ENCODE assay signal across 13 cellular contexts in the genomic region with DNA sequence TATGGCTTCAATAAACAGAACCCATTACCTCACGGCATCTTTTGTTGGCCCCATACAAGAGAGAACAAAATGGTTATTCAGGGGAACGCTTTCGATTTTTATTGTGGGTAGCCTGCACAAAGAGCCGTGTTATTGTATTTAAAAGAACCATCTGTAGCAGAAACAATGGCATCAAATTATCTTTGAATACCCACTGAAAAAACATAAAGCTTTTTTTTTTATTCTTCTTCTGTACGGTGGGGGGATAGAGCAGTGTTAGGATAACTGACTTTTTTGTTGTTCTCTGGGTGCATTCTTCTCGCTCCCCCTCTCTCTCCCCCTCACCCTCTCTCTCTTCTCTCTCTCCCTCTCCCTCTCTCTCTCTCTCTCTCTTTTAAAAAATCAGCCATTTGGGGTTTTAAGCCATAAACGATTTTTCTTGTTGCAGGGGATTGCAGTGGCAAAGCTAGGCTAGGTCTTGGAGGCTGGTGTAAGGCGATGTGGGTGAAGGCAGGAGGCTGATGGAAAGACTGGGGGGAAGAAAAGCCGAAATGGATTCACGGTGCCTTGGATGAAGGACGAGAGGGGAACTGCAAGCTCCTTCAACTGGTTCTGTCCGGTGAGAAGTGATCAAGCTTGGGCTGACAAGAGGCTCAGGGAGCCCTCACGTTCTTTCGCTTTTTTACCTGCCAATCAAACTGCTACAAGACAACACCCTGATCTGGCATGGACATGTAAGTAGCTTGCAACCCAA. TPM values are rescaled to one million over a fixed set of nuclear protein-coding genes. Genes with fewer than 3 reads are reported as not detected.
DNase-seq lines count a peak whose midpoint lies in the region; ATAC-seq, FAIRE-seq and TF ChIP-seq lines count a peak whose summit lies in the region.
"Had no signal": no experiment of that assay in that cellular context is flagged by ENCODE, and none has a peak within 500 bp of the region (broad histone marks: within the 10 kb centered on the region; RNA-seq: fewer than 3 reads in every experiment).

No MANE protein-coding gene starts in this region.

- H3K4me3 ChIP-seq in HAP-1 (peak overlapping the region; percentile 31), H1 (ENCODE audit: extremely low read depth in 1 of 4, insufficient read depth in 2 of 4, low read depth in 3 of 4, low read length in 4 of 4) (peak overlapping the region in 3 of 4 experiments; percentile 11 to 51 (median 28); a peak in 4 of 8 replicates), neuronal stem cell (ENCODE audit: low read length in 2 of 2) (no peak overlapping the region), suprapubic skin (no peak overlapping the region)

- in situ Hi-C loops in HAP-1 (cut with MboI; ENCODE audit: low sequenced_read_pairs): loop anchor here (10.0 kb wide), 2 partner anchors 245 to 375 kb away; no protein-coding TSS in a partner anchor

- no peak overlapping the region for H2BK20ac ChIP-seq in H1 (ENCODE audit: low read length)

- H4K5ac ChIP-seq in H1 (ENCODE audit: insufficient read length, low read depth, low read length): peak overlapping the region; percentile 10

- TF ChIP-seq POLR2A in H1 (IDR thresholded peaks at IDR 0.05; ENCODE audit: control extremely low read depth in 1 of 2, low read depth in 2 of 2, low read length in 2 of 2): no peak
- no peak for TF ChIP-seq POLR2A in suprapubic skin (IDR thresholded peaks at IDR 0.05)

- H4K20me1 ChIP-seq in H1 (replicated peaks in 1 of 2; ENCODE audit: control insufficient read depth in 1 of 2, insufficient read depth in 2 of 2, low read length in 2 of 2): no peaks in the 10 kb centered on the region

- no peaks in the 10 kb centered on the region for H3K9me3 ChIP-seq in HAP-1
- H3K9me3 ChIP-seq in H1 (ENCODE audit: insufficient read depth in 2 of 2, low read depth in 1 of 2, low read length in 1 of 2): no peaks in the 10 kb centered on the region
- H3K9me3 ChIP-seq in neuronal stem cell (replicated peaks in 1 of 2; ENCODE audit: control insufficient read depth in 2 of 2, insufficient read depth in 1 of 2, low read depth in 1 of 2, low read length in 2 of 2): peaks cover 0 to 9% of the 10 kb centered on the region in 2 donors
- H3K9me3 ChIP-seq in suprapubic skin: no peaks in the 10 kb centered on the region

- TF ChIP-seq CTCF in H1 (IDR thresholded peaks at IDR 0.05; ENCODE audit: control extremely low read depth in 1 of 3, insufficient read depth in 1 of 3, low read depth in 1 of 3, low read length in 3 of 3) (no peak), suprapubic skin (IDR thresholded peaks at IDR 0.05) (no peak), GM20000 (IDR thresholded peaks at IDR 0.05; ENCODE audit: extremely low read depth, missing control alignments) (no peak)

- H3K9ac ChIP-seq in H1 (replicated peaks in 1 of 4; ENCODE audit: extremely low read depth in 1 of 4, low read depth in 3 of 4, low read length in 3 of 4): peak overlapping the region in 1 of 4 experiments; percentile 7; a peak in 1 of 7 replicates
- H3K9ac ChIP-seq in neuronal stem cell (ENCODE audit: low read depth, low read length, poor library complexity): no peak overlapping the region

- H2BK120ac ChIP-seq in H1 (replicated peaks; ENCODE audit: low read depth, low read length): no peak overlapping the region
- no peak overlapping the region for H2BK120ac ChIP-seq in neuronal stem cell (ENCODE audit: low read depth, low read length)

- H3K23ac ChIP-seq in H1 (ENCODE audit: insufficient read length) (no peak overlapping the region), neuronal stem cell (ENCODE audit: low read depth, low read length, poor library complexity) (no peak overlapping the region)

- H4K8ac ChIP-seq in H1 (ENCODE audit: extremely low read depth, insufficient read depth, low read length): no peak overlapping the region; the same call in 1 of the 2 replicates
- H4K8ac ChIP-seq in neuronal stem cell (ENCODE audit: low read depth, low read length): no peak overlapping the region

- peak; percentile 80 to 89 for DNase-seq in HAP-1 (ENCODE audit: low spot score in 2 of 2)
- peak; percentile 89 for DNase-seq in NCI-H69 (lab: John Stamatoyannopoulos, UW)
- DNase-seq in H1 (ENCODE audit: low read depth in 1 of 2, low spot score in 2 of 2): peak in 1 of 2 experiments; percentile 60
- no peak for DNase-seq in neuronal stem cell (ENCODE audit: low spot score)
- no peak for DNase-seq in suprapubic skin (ENCODE audit: low spot score in 2 of 2)
- no peak for DNase-seq in GM20000 (ENCODE audit: low spot score)
- DNase-seq: activated naive CD8-positive, alpha-beta T cell treated with anti-CD3 and anti-CD28 coated beads, Interleukin-2, amount 50 U/mL, for 24 hours; CD4-positive, CD25-positive, alpha-beta regulatory T cell; NCI-H1048; T-helper 2 cell had no signal

- H3K56ac ChIP-seq in H1 (replicated peaks; ENCODE audit: insufficient read length, low read depth, low read length): no peak overlapping the region

- peak; percentile 97 for FAIRE-seq in H1 (lab: Jason Lieb, UNC)

- H3K4me1 ChIP-seq in HAP-1 (peaks cover 57% of the 10 kb centered on the region), H1 (replicated peaks in 1 of 4; ENCODE audit: control insufficient read depth in 3 of 4, insufficient read depth in 4 of 4, low read length in 3 of 4) (peaks cover 21 to 33% (median 23%) of the 10 kb centered on the region in 4 experiments), neuronal stem cell (ENCODE audit: control insufficient read depth in 2 of 2, insufficient read depth in 1 of 2, low read depth in 1 of 2, low read length in 2 of 2) (peaks cover 16 to 36% of the 10 kb centered on the region in 2 donors), suprapubic skin (peaks cover 44% of the 10 kb centered on the region)

- no peak for TF ChIP-seq RAD21 in H1 (IDR thresholded peaks at IDR 0.05 in 1 of 2, conservative IDR thresholded peaks at IDR 0.05 in 1 of 2; ENCODE audit: low read depth in 2 of 2, low read length in 2 of 2)

- POLR2A ChIA-PET in H1 (lab: Charles Lee; ENCODE audit: partially characterized antibody): interaction anchor here (1.5 kb wide), 1 partner anchor 12 kb away, joined by 3 read pairs; no protein-coding TSS in a partner anchor

- H3K36me3 ChIP-seq in HAP-1 (replicated peaks) (no peaks in the 10 kb centered on the region), H1 (ENCODE audit: control insufficient read depth in 2 of 4, insufficient read depth in 4 of 4, low read length in 3 of 4) (no peaks in the 10 kb centered on the region), neuronal stem cell (replicated peaks in 1 of 2; ENCODE audit: control insufficient read depth in 2 of 2, insufficient read depth in 2 of 2, low read length in 2 of 2) (peaks cover 0 to 13% of the 10 kb centered on the region in 2 donors), suprapubic skin (no peaks in the 10 kb centered on the region)

- peaks cover 31% of the 10 kb centered on the region for H3K23me2 ChIP-seq in H1 (ENCODE audit: low read depth, low read length)

- peak overlapping the region; percentile 18; the same call in 1 of the 2 replicates for H2BK5ac ChIP-seq in H1 (ENCODE audit: low read depth, low read length)
- no peak overlapping the region for H2BK5ac ChIP-seq in neuronal stem cell (ENCODE audit: low read length)

- H3K27me3 ChIP-seq in HAP-1 (ENCODE audit: low read depth) (no peaks in the 10 kb centered on the region), H1 (replicated peaks in 1 of 4; ENCODE audit: control insufficient read depth in 3 of 4, extremely low read depth in 1 of 4, insufficient read depth in 3 of 4, low read length in 3 of 4) (peaks cover 6 to 46% (median 35%) of the 10 kb centered on the region in 4 experiments), neuronal stem cell (ENCODE audit: control insufficient read depth in 3 of 3, insufficient read depth in 3 of 3, low read depth in 1 of 3, low read length in 3 of 3) (no peaks in the 10 kb centered on the region), suprapubic skin (peaks cover 94% of the 10 kb centered on the region)

- H3K27ac ChIP-seq in H1 (ENCODE audit: low read depth, low read length) (no peak overlapping the region), neuronal stem cell (replicated peaks; ENCODE audit: low read length) (peak overlapping the region; percentile 46), suprapubic skin (no peak overlapping the region)

- H2AK5ac ChIP-seq in H1 (ENCODE audit: low read depth, low read length) (peak overlapping the region; percentile 43; the same call in 1 of the 2 replicates), neuronal stem cell (ENCODE audit: low read depth, low read length) (no peak overlapping the region)

- H3K79me1 ChIP-seq in H1 (ENCODE audit: low read depth, low read length): no peaks in the 10 kb centered on the region
- H3K79me1 ChIP-seq in neuronal stem cell (ENCODE audit: low read depth, low read length): peaks cover 2% of the 10 kb centered on the region

- no peaks in the 10 kb centered on the region for H3K79me2 ChIP-seq in H1 (ENCODE audit: control insufficient read depth in 1 of 2, insufficient read depth in 2 of 2, low read length in 2 of 2)

- H3K14ac ChIP-seq in H1 (ENCODE audit: insufficient read length): no peak overlapping the region
- no peak overlapping the region for H3K14ac ChIP-seq in neuronal stem cell (ENCODE audit: low read length)

- H3K18ac ChIP-seq in H1 (ENCODE audit: extremely low read depth, low read length) (peak overlapping the region; percentile 51; the same call in 1 of the 2 replicates), neuronal stem cell (ENCODE audit: low read length) (no peak overlapping the region)

- no peak overlapping the region for H2BK15ac ChIP-seq in H1 (ENCODE audit: low read length)
- H2BK15ac ChIP-seq in neuronal stem cell (ENCODE audit: low read length): no peak overlapping the region

- ATAC-seq in GM18867 (IDR thresholded peaks at IDR 0.05; ENCODE audit: unreplicated experiment): no peak
- ATAC-seq in GM21390 (IDR thresholded peaks at IDR 0.05; ENCODE audit: unreplicated experiment): no peak
- ATAC-seq: activated naive CD8-positive, alpha-beta T cell treated with anti-CD3 and anti-CD28 coated beads, Interleukin-2, amount 50 U/mL, for 24 hours; natural killer cell treated with Interleukin-12 subunit alpha and Interleukin-12 subunit beta and Interleukin-15 and Interleukin-18, amount 100 ng/mL, for 72 hours had no signal

- H2AFZ ChIP-seq in H1 (ENCODE audit: low read length) (peak overlapping the region; percentile 43; the same call in 1 of the 2 replicates), neuronal stem cell (ENCODE audit: low read length) (peak overlapping the region; percentile 57)

- H3K4me2 ChIP-seq in H1 (ENCODE audit: insufficient read depth in 1 of 2, low read depth in 2 of 2, low read length in 2 of 2): peak overlapping the region; percentile 51 to 86
- peak overlapping the region; percentile 22 for H3K4me2 ChIP-seq in neuronal stem cell (ENCODE audit: insufficient read depth, low read length, poor library complexity, severe bottlenecking)

- TF ChIP-seq EP300 in H1 (IDR thresholded peaks at IDR 0.05; ENCODE audit: borderline replicate concordance in 1 of 2, low read depth in 2 of 2, low read length in 2 of 2) (no peak), suprapubic skin (IDR thresholded peaks at IDR 0.05) (no peak)

- peak overlapping the region; percentile 69; the same call in 1 of the 2 replicates for H2BK12ac ChIP-seq in H1 (ENCODE audit: low read depth, low read length)
- no peak overlapping the region for H2BK12ac ChIP-seq in neuronal stem cell (ENCODE audit: low read length)

- H4K91ac ChIP-seq in H1 (replicated peaks; ENCODE audit: insufficient read length, low read length) (no peak overlapping the region), neuronal stem cell (ENCODE audit: low read depth, low read length, poor library complexity) (no peak overlapping the region)

- H3K4ac ChIP-seq in H1 (replicated peaks; ENCODE audit: insufficient read length, low read depth, low read length): peak overlapping the region; percentile 2
- no peak overlapping the region for H3K4ac ChIP-seq in neuronal stem cell (ENCODE audit: low read length)

- WGBS in H1 (ENCODE audit: extremely low coverage in 1 of 2, insufficient coverage in 1 of 2, insufficient read length in 1 of 2, insufficient replicate concordance in 2 of 2, low coverage in 1 of 2, low lambda C conversion rate in 2 of 2, missing lambda C conversion rate in 1 of 2), 2 experiments: 41% methylated on average over 14 of the region's 14 CpGs; no CpG with 5 or more reads in 1 of the 2 experiments
- WGBS in neuronal stem cell (ENCODE audit: extremely low coverage in 2 of 2, insufficient read length in 2 of 2, insufficient replicate concordance in 1 of 2), 2 donors: no CpG with 5 or more reads among the region's 14 CpGs
- 24% methylated on average over 14 of the region's 14 CpGs for WGBS in suprapubic skin

- CTCF ChIA-PET in H1 (lab: Charles Lee; ENCODE audit: partially characterized antibody): interaction anchor here (0.6 to 4.6 kb wide), 22 partner anchors 9 to 1943 kb away, joined by 3 to 38 read pairs (median 4); no protein-coding TSS in a partner anchor

RNA-seq across cellular contexts. Expression of a gene that starts 12.4 kb away (rescaled TPM):
- total RNA-seq in H1 (2021; fragmentation: NEBNext Ultra II Directional; extraction: Animal tissue kit (Norgen Biotek cat#: 25700)): 247 and 260 TPM in 2 replicates
- polyA plus RNA-seq in H1 (2011; rRNA removed): 149 and 170 TPM in 2 replicates
- 181 TPM for polyA plus RNA-seq in H1 (2011; cell fraction: cytosol; rRNA removed)
- polyA plus RNA-seq in H1 (2011; cell fraction: nucleus; rRNA removed): 120 TPM
- 130 to 186 TPM (median 157 TPM) in 4 replicates for polyA plus RNA-seq in H1 (2012, experiment 1 of 2)
- 64.0 TPM for polyA plus RNA-seq in H1 (2012, experiment 2 of 2)
- 171 TPM for polyA plus RNA-seq in H1 (2013, experiment 1 of 2)
- 169 TPM for polyA plus RNA-seq in H1 (2013, experiment 2 of 2)
- 34.6 and 35.5 TPM in 2 replicates for polyA minus RNA-seq in H1 (2011; rRNA and poly(A)+ RNA removed)
- polyA minus RNA-seq in H1 (2011; cell fraction: cytosol; rRNA and poly(A)+ RNA removed): 101 TPM
- 83.5 TPM for polyA minus RNA-seq in H1 (2011; cell fraction: nucleus; rRNA and poly(A)+ RNA removed)
- polyA plus RNA-seq in neuronal stem cell (2013, experiment 1 of 2): 589 TPM
- polyA plus RNA-seq in neuronal stem cell (2013, experiment 2 of 2): 620 TPM
- 1 to 10 TPM in 1 of 4 donors, under 1 TPM in 3; 0.21 to 1.5 (median 0.63) TPM for total RNA-seq in suprapubic skin
- total RNA-seq: CD4-positive, CD25-positive, alpha-beta regulatory T cell; natural killer cell treated with Interleukin-12 subunit alpha and Interleukin-12 subunit beta and Interleukin-15 and Interleukin-18, amount 100 ng/mL, for 72 hours had no signal
- polyA plus RNA-seq: CD4-positive, CD25-positive, alpha-beta regulatory T cell had no signal

Comparison
In these comparisons a context has a peak if more than half of its experiments do, and no peak if none do; other contexts are left out.
1. DNase-seq: peak in HAP-1 (2 of 2) and NCI-H69 (single experiment); none in neuronal stem cell (single experiment), suprapubic skin (0 of 2) and GM20000 (single experiment).
2. H3K4me3 ChIP-seq: peak in HAP-1 (single experiment) and H1 (3 of 4); none in neuronal stem cell (0 of 2) and suprapubic skin (single experiment).
3. RNA of a gene that starts 12.4 kb away (total RNA-seq): 247 to 260 TPM in H1; 0.21 to 1.5 TPM in suprapubic skin; every median in the first group is over 100 times any median in the second.